In the genomic region with DNA sequence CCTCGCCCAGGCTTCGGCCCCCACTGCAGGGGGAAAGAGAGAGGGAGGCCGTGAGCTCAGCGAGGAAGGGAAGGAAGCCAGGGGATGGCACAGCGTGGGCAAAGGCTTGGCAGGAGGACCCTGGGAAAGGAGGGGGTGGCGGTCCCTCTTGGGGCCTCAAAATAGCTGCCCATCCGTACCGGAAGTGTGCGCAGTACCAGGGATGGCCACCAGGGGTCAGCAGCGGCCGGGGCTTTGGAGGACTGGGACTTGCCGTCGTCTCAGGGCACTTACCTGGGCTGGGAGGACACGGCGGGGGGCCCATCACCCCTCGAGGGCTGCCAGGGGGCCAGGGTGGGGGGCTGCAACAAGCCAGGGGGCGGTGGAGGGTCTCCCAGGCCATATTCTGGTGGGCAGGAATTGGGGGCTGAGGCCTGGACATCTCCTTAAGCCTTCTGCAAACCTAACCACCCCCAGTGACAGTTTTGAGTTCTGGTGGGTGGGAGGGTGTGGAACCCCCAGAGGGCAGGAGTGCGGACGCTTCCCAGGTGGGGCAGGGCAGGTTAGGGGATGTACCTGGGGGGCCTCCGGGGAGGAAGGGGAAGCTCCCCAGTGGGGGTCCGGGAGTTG, we compare ENCODE assay signal across 8 cellular contexts. TPM values are rescaled to one million over a fixed set of nuclear protein-coding genes. Genes with fewer than 3 reads are reported as not detected.
DNase-seq lines count a peak whose midpoint lies in the region; ATAC-seq, FAIRE-seq and TF ChIP-seq lines count a peak whose summit lies in the region.

No MANE protein-coding gene starts in this region.

- no peak overlapping the region for H3K23ac ChIP-seq in H1 (ENCODE audit: insufficient read length)

- H2BK5ac ChIP-seq in H1 (ENCODE audit: low read depth, low read length), result 0 out of 2 replicates have a peak overlapping the region, but pooled peaks have one; percentile 44

- H2BK12ac ChIP-seq in H1 (ENCODE audit: low read depth, low read length), result no peak overlapping the region

- no peaks in the 10 kb centered on the region for H3K9me2 ChIP-seq in GM23248 (ENCODE audit: insufficient read depth)

- H3K18ac ChIP-seq in H1 (ENCODE audit: extremely low read depth, low read length), result no peak overlapping the region; the same call in 1 of the 2 replicates

- H3K79me1 ChIP-seq in H1 (ENCODE audit: low read depth, low read length), result no peaks in the 10 kb centered on the region

- peak overlapping the region; percentile 91 for H4K91ac ChIP-seq in H1 (replicated peaks; ENCODE audit: insufficient read length, low read length)

- H3K27me3 ChIP-seq in GM23248 (replicated peaks; ENCODE audit: insufficient read depth), result no peaks in the 10 kb centered on the region
- H3K27me3 ChIP-seq in H1 (replicated peaks in 1 of 4; ENCODE audit: control insufficient read depth in 3 of 4, extremely low read depth in 1 of 4, insufficient read depth in 3 of 4, low read length in 3 of 4), result no peaks in the 10 kb centered on the region; a peak in 1 of 7 replicates

- H3K4me1 ChIP-seq in GM23248 (ENCODE audit: insufficient read depth), result no peaks in the 10 kb centered on the region
- peaks cover 0 to 2% (median under 1%) of the 10 kb centered on the region in 4 experiments; a peak in 2 of 7 replicates for H3K4me1 ChIP-seq in H1 (replicated peaks in 1 of 4; ENCODE audit: control insufficient read depth in 3 of 4, insufficient read depth in 4 of 4, low read length in 3 of 4)

- TF ChIP-seq RAD21 in H1 (IDR thresholded peaks at IDR 0.05 in 1 of 2, conservative IDR thresholded peaks at IDR 0.05 in 1 of 2; ENCODE audit: low read depth in 2 of 2, low read length in 2 of 2), result peak; percentile 93 to 94

- H4K20me1 ChIP-seq in GM23248 (ENCODE audit: insufficient read depth), result no peaks in the 10 kb centered on the region
- no peaks in the 10 kb centered on the region for H4K20me1 ChIP-seq in H1 (replicated peaks in 1 of 2; ENCODE audit: control insufficient read depth in 1 of 2, insufficient read depth in 2 of 2, low read length in 2 of 2)

- no peaks in the 10 kb centered on the region for H3K36me3 ChIP-seq in GM23248 (ENCODE audit: low read depth)
- no peaks in the 10 kb centered on the region for H3K36me3 ChIP-seq in H1 (ENCODE audit: control insufficient read depth in 2 of 4, insufficient read depth in 4 of 4, low read length in 3 of 4)

- peak overlapping the region; percentile 78 for H3K4ac ChIP-seq in H1 (replicated peaks; ENCODE audit: insufficient read length, low read depth, low read length)

- TF ChIP-seq CTCF in H1 (IDR thresholded peaks at IDR 0.05; ENCODE audit: control extremely low read depth in 1 of 3, insufficient read depth in 1 of 3, low read depth in 1 of 3, low read length in 3 of 3), result peak; percentile 96 to 99 (median 97)

- no peaks in the 10 kb centered on the region for H3F3A ChIP-seq in GM23248 (ENCODE audit: insufficient read depth)

- H3K4me2 ChIP-seq in GM23248 (ENCODE audit: unreplicated experiment) (peak overlapping the region; percentile 20), H1 (ENCODE audit: insufficient read depth in 1 of 2, low read depth in 2 of 2, low read length in 2 of 2) (no peak overlapping the region)

- H3K9me3 ChIP-seq in GM23248 (ENCODE audit: low read depth) (no peaks in the 10 kb centered on the region), H1 (ENCODE audit: insufficient read depth in 2 of 2, low read depth in 1 of 2, low read length in 1 of 2) (no peaks in the 10 kb centered on the region)

- no peak overlapping the region for H2BK20ac ChIP-seq in H1 (ENCODE audit: low read length)

- no peak for TF ChIP-seq EP300 in H1 (IDR thresholded peaks at IDR 0.05; ENCODE audit: borderline replicate concordance in 1 of 2, low read depth in 2 of 2, low read length in 2 of 2)

- H3K14ac ChIP-seq in H1 (ENCODE audit: insufficient read length), result no peak overlapping the region

- no peak overlapping the region for H2AK5ac ChIP-seq in H1 (ENCODE audit: low read depth, low read length)

- H3K79me2 ChIP-seq in GM23248 (ENCODE audit: insufficient read depth) (no peaks in the 10 kb centered on the region), H1 (ENCODE audit: control insufficient read depth in 1 of 2, insufficient read depth in 2 of 2, low read length in 2 of 2) (no peaks in the 10 kb centered on the region)

- H2BK120ac ChIP-seq in H1 (replicated peaks; ENCODE audit: low read depth, low read length), result no peak overlapping the region

- no peak overlapping the region for H3K27ac ChIP-seq in GM23248
- H3K27ac ChIP-seq in H1 (ENCODE audit: low read depth, low read length), result no peak overlapping the region

- CTCF ChIA-PET in H1 (lab: Charles Lee; ENCODE audit: partially characterized antibody), result interaction anchor here (0.7 to 4.7 kb wide), 21 partner anchors 10 to 345 kb away, joined by 3 to 85 read pairs (median 4); partner anchors contain the start of gene NR2C2AP

- POLR2A ChIA-PET in H1 (lab: Charles Lee; ENCODE audit: partially characterized antibody), result interaction anchor here (0.7 to 5.7 kb wide), 4 partner anchors 9 to 31 kb away, joined by 3 to 33 read pairs (median 12); no protein-coding TSS in a partner anchor

- ATAC-seq in GM18505 (IDR thresholded peaks at IDR 0.05; ENCODE audit: unreplicated experiment), result no peak

- H4K5ac ChIP-seq in H1 (ENCODE audit: insufficient read length, low read depth, low read length), result peak overlapping the region; percentile 75

- H4K8ac ChIP-seq in H1 (ENCODE audit: extremely low read depth, insufficient read depth, low read length), result peak overlapping the region; percentile 51; the same call in 1 of the 2 replicates

- peak overlapping the region; percentile 64 for H3K9ac ChIP-seq in GM23248
- no peak overlapping the region for H3K9ac ChIP-seq in H1 (replicated peaks in 1 of 4; ENCODE audit: extremely low read depth in 1 of 4, low read depth in 3 of 4, low read length in 3 of 4)

- H3K56ac ChIP-seq in H1 (replicated peaks; ENCODE audit: insufficient read length, low read depth, low read length), result no peak overlapping the region

- H3K23me2 ChIP-seq in H1 (ENCODE audit: low read depth, low read length), result no peaks in the 10 kb centered on the region

- TF ChIP-seq POLR2A in H1 (IDR thresholded peaks at IDR 0.05; ENCODE audit: control extremely low read depth in 1 of 2, low read depth in 2 of 2, low read length in 2 of 2) (no peak), GM18505 (IDR thresholded peaks at IDR 0.05; ENCODE audit: borderline replicate concordance, extremely low read depth, insufficient read depth, insufficient read length) (no peak)

- WGBS in GM23248 (ENCODE audit: low coverage in 1 of 2, low lambda C conversion rate in 2 of 2, missing lambda C conversion rate in 2 of 2), 2 experiments, result 2 to 17% methylated on average over 9 to 21 of the region's 21 CpGs
- 7% methylated on average over 10 of the region's 21 CpGs; no CpG with 5 or more reads in 1 of the 2 experiments for WGBS in H1 (ENCODE audit: extremely low coverage in 1 of 2, insufficient coverage in 1 of 2, insufficient read length in 1 of 2, insufficient replicate concordance in 2 of 2, low coverage in 1 of 2, low lambda C conversion rate in 2 of 2, missing lambda C conversion rate in 1 of 2), 2 experiments

- FAIRE-seq in H1 (lab: Jason Lieb, UNC), result no peak

- H2BK15ac ChIP-seq in H1 (ENCODE audit: low read length), result no peak overlapping the region

- H2AFZ ChIP-seq in GM23248 (peak overlapping the region; percentile 92), H1 (ENCODE audit: low read length) (no peak overlapping the region)

- DNase-seq in Ammon's horn (ENCODE audit: low spot score) (peak; percentile 60), GM23248 (peak; percentile 52), NCI-H524 treated with DMSO at 0.1 percent for 48 hours (lab: John Stamatoyannopoulos, UW) (peak; percentile 14), H1 (ENCODE audit: low read depth in 1 of 2, low spot score in 2 of 2) (peak; percentile 67 to 100), middle frontal gyrus (ENCODE audit: extremely low spot score, low spot score) (peak; percentile 58)
- peak; percentile 60 to 73 for DNase-seq in activated CD8-positive, alpha-beta memory T cell treated with anti-CD3 and anti-CD28 coated beads for 4 hours (ENCODE audit: low read depth in 2 of 2)
- DNase-seq in stimulated activated CD8-positive, alpha-beta memory T cell treated with anti-CD3 and anti-CD28 coated beads, Interleukin-2, amount 100 ng/mL, for 48 hours (ENCODE audit: low read depth in 2 of 2), result peak; percentile 78 to 86

- H3K4me3 ChIP-seq in GM23248 (0 out of 2 replicates have a peak overlapping the region, but pooled peaks have one; percentile 34), H1 (ENCODE audit: extremely low read depth in 1 of 4, insufficient read depth in 2 of 4, low read depth in 3 of 4, low read length in 4 of 4) (peak overlapping the region in 1 of 4 experiments; percentile 29; a peak in 2 of 8 replicates)

- in situ Hi-C loops in GM23248 (cut with MboI), result no loop called here

RNA-seq across cellular contexts. Expression of gene TMEM161A, which starts 7.8 kb away (rescaled TPM):
- total RNA-seq in GM23248 (2014; rRNA removed; shearing (Covaris generic)), result 33.7 and 36.8 TPM in 2 replicates
- polyA plus RNA-seq in GM23248 (2016; fragmentation: Nextera tagmentation; extraction: Ambion mirVana), result 29.1 and 32.5 TPM in 2 replicates
- total RNA-seq in H1 (2021; fragmentation: NEBNext Ultra II Directional; extraction: Animal tissue kit (Norgen Biotek cat#: 25700)), result 41.9 and 47.8 TPM in 2 replicates
- 103 and 153 TPM in 2 replicates for polyA plus RNA-seq in H1 (2011; rRNA removed)
- 80.8 TPM for polyA plus RNA-seq in H1 (2011; cell fraction: cytosol; rRNA removed)
- polyA plus RNA-seq in H1 (2011; cell fraction: nucleus; rRNA removed), result 202 TPM
- polyA plus RNA-seq in H1 (2012, experiment 1 of 2), result 26.3 to 50.2 TPM (median 47.7 TPM) in 4 replicates
- 46.4 TPM for polyA plus RNA-seq in H1 (2012, experiment 2 of 2)
- 62.3 TPM for polyA plus RNA-seq in H1 (2013, experiment 1 of 2)
- 53.9 TPM for polyA plus RNA-seq in H1 (2013, experiment 2 of 2)
- 46.0 and 81.2 TPM in 2 replicates for polyA minus RNA-seq in H1 (2011; rRNA and poly(A)+ RNA removed)
- polyA minus RNA-seq in H1 (2011; cell fraction: cytosol; rRNA and poly(A)+ RNA removed), result 40.2 TPM
- polyA minus RNA-seq in H1 (2011; cell fraction: nucleus; rRNA and poly(A)+ RNA removed), result 34.3 TPM

RNA-seq across cellular contexts. Expression of gene MEF2B, which starts 24.0 kb away (rescaled TPM):
- total RNA-seq in GM23248 (2014; rRNA removed; shearing (Covaris generic)), result 0.22 and 0.38 TPM in 2 replicates
- polyA plus RNA-seq in GM23248 (2016; fragmentation: Nextera tagmentation; extraction: Ambion mirVana), result 0.20 and 0.33 TPM in 2 replicates
- 2.8 and 4.1 TPM in 2 replicates for total RNA-seq in H1 (2021; fragmentation: NEBNext Ultra II Directional; extraction: Animal tissue kit (Norgen Biotek cat#: 25700))
- 3.7 and 17.8 TPM in 2 replicates for polyA plus RNA-seq in H1 (2011; rRNA removed)
- 8.9 TPM for polyA plus RNA-seq in H1 (2011; cell fraction: cytosol; rRNA removed)
- polyA plus RNA-seq in H1 (2011; cell fraction: nucleus; rRNA removed), result 17.1 TPM
- polyA plus RNA-seq in H1 (2012, experiment 1 of 2), result 1.4 to 2.8 TPM (median 1.6 TPM) in 4 replicates
- polyA plus RNA-seq in H1 (2012, experiment 2 of 2), result 1.7 TPM
- polyA plus RNA-seq in H1 (2013, experiment 1 of 2), result 1.1 TPM
- polyA plus RNA-seq in H1 (2013, experiment 2 of 2), result 1.5 TPM
- polyA minus RNA-seq in H1 (2011; rRNA and poly(A)+ RNA removed), result 0.76 and 2.1 TPM in 2 replicates
- not detected for polyA minus RNA-seq in H1 (2011; cell fraction: cytosol; rRNA and poly(A)+ RNA removed)
- 1.4 TPM for polyA minus RNA-seq in H1 (2011; cell fraction: nucleus; rRNA and poly(A)+ RNA removed)

RNA-seq across cellular contexts. Expression of gene BORCS8, which starts 45.8 kb away (rescaled TPM):
- total RNA-seq in GM23248 (2014; rRNA removed; shearing (Covaris generic)), result 9.7 and 14.7 TPM in 2 replicates
- polyA plus RNA-seq in GM23248 (2016; fragmentation: Nextera tagmentation; extraction: Ambion mirVana) (23.1 and 24.5 TPM in 2 replicates), H1 (2011; rRNA removed) (15.0 and 22.9 TPM in 2 replicates)
- 15.9 and 20.9 TPM in 2 replicates for total RNA-seq in H1 (2021; fragmentation: NEBNext Ultra II Directional; extraction: Animal tissue kit (Norgen Biotek cat#: 25700))
- polyA plus RNA-seq in H1 (2011; cell fraction: cytosol; rRNA removed), result 15.4 TPM
- 24.2 TPM for polyA plus RNA-seq in H1 (2011; cell fraction: nucleus; rRNA removed)
- polyA plus RNA-seq in H1 (2012, experiment 1 of 2), result 11.8 to 16.6 TPM (median 13.8 TPM) in 4 replicates
- polyA plus RNA-seq in H1 (2012, experiment 2 of 2), result 10.5 TPM
- 13.4 TPM for polyA plus RNA-seq in H1 (2013, experiment 1 of 2)
- polyA plus RNA-seq in H1 (2013, experiment 2 of 2), result 13.0 TPM
- polyA minus RNA-seq in H1 (2011; rRNA and poly(A)+ RNA removed), result 10.8 and 12.8 TPM in 2 replicates
- polyA minus RNA-seq in H1 (2011; cell fraction: cytosol; rRNA and poly(A)+ RNA removed), result 4.4 TPM
- 12.4 TPM for polyA minus RNA-seq in H1 (2011; cell fraction: nucleus; rRNA and poly(A)+ RNA removed)

RNA-seq across cellular contexts. Expression of gene RFXANK, which starts 46.0 kb away (rescaled TPM):
- total RNA-seq in GM23248 (2014; rRNA removed; shearing (Covaris generic)), result 30.6 and 42.6 TPM in 2 replicates
- polyA plus RNA-seq in GM23248 (2016; fragmentation: Nextera tagmentation; extraction: Ambion mirVana), result 44.5 and 55.9 TPM in 2 replicates
- total RNA-seq in H1 (2021; fragmentation: NEBNext Ultra II Directional; extraction: Animal tissue kit (Norgen Biotek cat#: 25700)), result 72.9 and 77.7 TPM in 2 replicates
- polyA plus RNA-seq in H1 (2011; rRNA removed), result 87.5 and 105 TPM in 2 replicates
- 84.1 TPM for polyA plus RNA-seq in H1 (2011; cell fraction: cytosol; rRNA removed)
- 140 TPM for polyA plus RNA-seq in H1 (2011; cell fraction: nucleus; rRNA removed)
- 71.3 to 123 TPM (median 104 TPM) in 4 replicates for polyA plus RNA-seq in H1 (2012, experiment 1 of 2)
- polyA plus RNA-seq in H1 (2012, experiment 2 of 2), result 156 TPM
- 97.6 TPM for polyA plus RNA-seq in H1 (2013, experiment 1 of 2)
- polyA plus RNA-seq in H1 (2013, experiment 2 of 2), result 103 TPM
- polyA minus RNA-seq in H1 (2011; rRNA and poly(A)+ RNA removed), result 29.0 and 36.8 TPM in 2 replicates
- 32.7 TPM for polyA minus RNA-seq in H1 (2011; cell fraction: cytosol; rRNA and poly(A)+ RNA removed)
- polyA minus RNA-seq in H1 (2011; cell fraction: nucleus; rRNA and poly(A)+ RNA removed), result 47.1 TPM

RNA-seq across cellular contexts. Expression of gene NR2C2AP, which starts 57.1 kb away (rescaled TPM):
- 14.3 and 19.5 TPM in 2 replicates for total RNA-seq in GM23248 (2014; rRNA removed; shearing (Covaris generic))
- polyA plus RNA-seq in GM23248 (2016; fragmentation: Nextera tagmentation; extraction: Ambion mirVana) (13.5 and 14.2 TPM in 2 replicates), H1 (2011; rRNA removed) (16.4 TPM in 2 replicates)
- total RNA-seq in H1 (2021; fragmentation: NEBNext Ultra II Directional; extraction: Animal tissue kit (Norgen Biotek cat#: 25700)), result 20.5 and 24.9 TPM in 2 replicates
- polyA plus RNA-seq in H1 (2011; cell fraction: cytosol; rRNA removed), result 20.5 TPM
- 26.2 TPM for polyA plus RNA-seq in H1 (2011; cell fraction: nucleus; rRNA removed)
- polyA plus RNA-seq in H1 (2012, experiment 1 of 2), result 18.7 to 25.9 TPM (median 23.8 TPM) in 4 replicates
- polyA plus RNA-seq in H1 (2012, experiment 2 of 2), result 27.7 TPM
- 13.6 TPM for polyA plus RNA-seq in H1 (2013, experiment 1 of 2)
- polyA plus RNA-seq in H1 (2013, experiment 2 of 2), result 13.5 TPM
- 11.5 and 12.5 TPM in 2 replicates for polyA minus RNA-seq in H1 (2011; rRNA and poly(A)+ RNA removed)
- 4.9 TPM for polyA minus RNA-seq in H1 (2011; cell fraction: cytosol; rRNA and poly(A)+ RNA removed)
- polyA minus RNA-seq in H1 (2011; cell fraction: nucleus; rRNA and poly(A)+ RNA removed), result 7.6 TPM

Comparison
In these comparisons a context has a peak if more than half of its experiments do, and no peak if none do; other contexts are left out.
1. DNase-seq: peak in every context shown above with its lines; median percentile 84 in H1; 82 in stimulated activated CD8-positive, alpha-beta memory T cell treated with anti-CD3 and anti-CD28 coated beads, Interleukin-2, amount 100 ng/mL, for 48 hours; 66 in activated CD8-positive, alpha-beta memory T cell treated with anti-CD3 and anti-CD28 coated beads for 4 hours; 60 in Ammon's horn; 58 in middle frontal gyrus; 52 in GM23248; 14 in NCI-H524 treated with DMSO at 0.1 percent for 48 hours.